Comparison of ENCODE assay signal across 1 cellular context in the genomic region with DNA sequence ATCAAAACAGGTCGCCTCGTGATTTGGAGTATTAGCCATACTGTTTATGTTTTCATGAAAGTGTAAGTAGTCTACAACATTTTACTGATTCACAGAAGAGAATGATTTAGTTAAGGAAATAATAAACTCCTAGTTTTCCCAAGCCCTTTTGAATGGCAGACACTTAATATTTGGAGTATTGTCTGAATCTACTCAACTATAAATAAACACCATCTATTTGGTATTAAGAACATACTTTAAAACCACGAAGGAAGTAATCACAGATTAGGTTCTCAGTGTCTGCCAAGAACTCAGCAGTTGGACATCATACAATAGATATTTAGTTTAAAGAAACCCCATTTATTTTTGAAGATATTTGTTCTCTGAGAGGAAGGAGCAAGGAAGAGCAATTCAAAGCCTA.
TF ChIP-seq lines count a peak whose summit lies in the region.

No MANE protein-coding gene starts in this region.

TF ChIP-seq in SK-N-SH, 30 proteins besides CTCF, POLR2A, EP300 and RAD21 (continued from another document):
- TF ChIP-seq, protein P1, sequence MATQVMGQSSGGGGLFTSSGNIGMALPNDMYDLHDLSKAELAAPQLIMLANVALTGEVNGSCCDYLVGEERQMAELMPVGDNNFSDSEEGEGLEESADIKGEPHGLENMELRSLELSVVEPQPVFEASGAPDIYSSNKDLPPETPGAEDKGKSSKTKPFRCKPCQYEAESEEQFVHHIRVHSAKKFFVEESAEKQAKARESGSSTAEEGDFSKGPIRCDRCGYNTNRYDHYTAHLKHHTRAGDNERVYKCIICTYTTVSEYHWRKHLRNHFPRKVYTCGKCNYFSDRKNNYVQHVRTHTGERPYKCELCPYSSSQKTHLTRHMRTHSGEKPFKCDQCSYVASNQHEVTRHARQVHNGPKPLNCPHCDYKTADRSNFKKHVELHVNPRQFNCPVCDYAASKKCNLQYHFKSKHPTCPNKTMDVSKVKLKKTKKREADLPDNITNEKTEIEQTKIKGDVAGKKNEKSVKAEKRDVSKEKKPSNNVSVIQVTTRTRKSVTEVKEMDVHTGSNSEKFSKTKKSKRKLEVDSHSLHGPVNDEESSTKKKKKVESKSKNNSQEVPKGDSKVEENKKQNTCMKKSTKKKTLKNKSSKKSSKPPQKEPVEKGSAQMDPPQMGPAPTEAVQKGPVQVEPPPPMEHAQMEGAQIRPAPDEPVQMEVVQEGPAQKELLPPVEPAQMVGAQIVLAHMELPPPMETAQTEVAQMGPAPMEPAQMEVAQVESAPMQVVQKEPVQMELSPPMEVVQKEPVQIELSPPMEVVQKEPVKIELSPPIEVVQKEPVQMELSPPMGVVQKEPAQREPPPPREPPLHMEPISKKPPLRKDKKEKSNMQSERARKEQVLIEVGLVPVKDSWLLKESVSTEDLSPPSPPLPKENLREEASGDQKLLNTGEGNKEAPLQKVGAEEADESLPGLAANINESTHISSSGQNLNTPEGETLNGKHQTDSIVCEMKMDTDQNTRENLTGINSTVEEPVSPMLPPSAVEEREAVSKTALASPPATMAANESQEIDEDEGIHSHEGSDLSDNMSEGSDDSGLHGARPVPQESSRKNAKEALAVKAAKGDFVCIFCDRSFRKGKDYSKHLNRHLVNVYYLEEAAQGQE (IDR thresholded peaks at IDR 0.05; ENCODE audit: low read depth, low read length) = no peak
- TF ChIP-seq RCOR1 (IDR thresholded peaks at IDR 0.05; ENCODE audit: low read length) (no peak), POLR2AphosphoS5 (IDR thresholded peaks at IDR 0.05; ENCODE audit: low read depth, low read length) (no peak), FOXM1 (IDR thresholded peaks at IDR 0.05; ENCODE audit: low read depth) (no peak), RXRA (IDR thresholded peaks at IDR 0.05; ENCODE audit: borderline replicate concordance, low read depth) (no peak)
- TF ChIP-seq, protein P2, sequence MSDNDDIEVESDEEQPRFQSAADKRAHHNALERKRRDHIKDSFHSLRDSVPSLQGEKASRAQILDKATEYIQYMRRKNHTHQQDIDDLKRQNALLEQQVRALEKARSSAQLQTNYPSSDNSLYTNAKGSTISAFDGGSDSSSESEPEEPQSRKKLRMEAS (IDR thresholded peaks at IDR 0.05; ENCODE audit: low read depth) = no peak
- TF ChIP-seq, protein P3, sequence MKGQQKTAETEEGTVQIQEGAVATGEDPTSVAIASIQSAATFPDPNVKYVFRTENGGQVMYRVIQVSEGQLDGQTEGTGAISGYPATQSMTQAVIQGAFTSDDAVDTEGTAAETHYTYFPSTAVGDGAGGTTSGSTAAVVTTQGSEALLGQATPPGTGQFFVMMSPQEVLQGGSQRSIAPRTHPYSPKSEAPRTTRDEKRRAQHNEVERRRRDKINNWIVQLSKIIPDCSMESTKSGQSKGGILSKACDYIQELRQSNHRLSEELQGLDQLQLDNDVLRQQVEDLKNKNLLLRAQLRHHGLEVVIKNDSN (IDR thresholded peaks at IDR 0.05; ENCODE audit: borderline replicate concordance, low read depth) = no peak
- TF ChIP-seq, protein P4, sequence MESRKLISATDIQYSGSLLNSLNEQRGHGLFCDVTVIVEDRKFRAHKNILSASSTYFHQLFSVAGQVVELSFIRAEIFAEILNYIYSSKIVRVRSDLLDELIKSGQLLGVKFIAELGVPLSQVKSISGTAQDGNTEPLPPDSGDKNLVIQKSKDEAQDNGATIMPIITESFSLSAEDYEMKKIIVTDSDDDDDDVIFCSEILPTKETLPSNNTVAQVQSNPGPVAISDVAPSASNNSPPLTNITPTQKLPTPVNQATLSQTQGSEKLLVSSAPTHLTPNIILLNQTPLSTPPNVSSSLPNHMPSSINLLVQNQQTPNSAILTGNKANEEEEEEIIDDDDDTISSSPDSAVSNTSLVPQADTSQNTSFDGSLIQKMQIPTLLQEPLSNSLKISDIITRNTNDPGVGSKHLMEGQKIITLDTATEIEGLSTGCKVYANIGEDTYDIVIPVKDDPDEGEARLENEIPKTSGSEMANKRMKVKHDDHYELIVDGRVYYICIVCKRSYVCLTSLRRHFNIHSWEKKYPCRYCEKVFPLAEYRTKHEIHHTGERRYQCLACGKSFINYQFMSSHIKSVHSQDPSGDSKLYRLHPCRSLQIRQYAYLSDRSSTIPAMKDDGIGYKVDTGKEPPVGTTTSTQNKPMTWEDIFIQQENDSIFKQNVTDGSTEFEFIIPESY (IDR thresholded peaks at IDR 0.05; ENCODE audit: borderline replicate concordance, low read depth) = no peak
